In the genomic region with DNA sequence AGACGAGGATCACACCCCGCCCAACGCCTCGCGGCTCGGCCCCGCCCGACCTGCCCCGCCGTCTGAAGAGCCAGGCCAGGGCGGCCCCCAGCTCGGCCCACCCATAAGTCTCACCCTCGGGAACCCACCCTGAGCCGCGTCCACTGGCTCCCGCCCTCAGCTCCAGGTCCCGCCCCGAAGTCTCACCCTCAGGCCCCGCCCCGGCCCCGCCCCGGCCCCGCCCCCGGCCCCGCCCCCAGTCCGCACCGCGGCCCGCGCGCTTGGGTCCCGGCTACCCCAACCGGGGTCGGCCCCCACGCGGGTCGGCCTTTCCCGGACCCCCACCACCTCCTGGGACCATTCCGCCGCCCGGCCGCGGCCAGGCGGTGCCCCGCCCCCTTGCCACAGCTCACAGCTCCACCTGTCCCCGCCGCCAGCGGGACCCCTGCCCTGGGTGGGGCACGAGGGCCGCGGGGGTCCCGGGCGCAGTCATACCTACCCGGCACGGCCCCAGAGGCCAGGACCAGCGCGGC, we compare ENCODE assay signal across 8 cellular contexts. TPM values are rescaled to one million over a fixed set of nuclear protein-coding genes. Genes with fewer than 3 reads are reported as not detected.
DNase-seq lines count a peak whose midpoint lies in the region; ATAC-seq and TF ChIP-seq lines count a peak whose summit lies in the region.

No MANE protein-coding gene starts in this region.

- 1% methylated on average over 14 to 55 of the region's 57 CpGs for WGBS in psoas muscle, 3 donors

- TF ChIP-seq CTCF in PC-9 (conservative IDR thresholded peaks at IDR 0.05) (no peak), psoas muscle (IDR thresholded peaks at IDR 0.05) (no peak)

- H3K27me3 ChIP-seq in PC-9 (ENCODE audit: insufficient read depth, low read depth) (peaks cover 4% of the 10 kb centered on the region; the same call in 1 of the 2 replicates), psoas muscle (ENCODE audit: insufficient read depth in 3 of 3, low read length in 2 of 3) (no peaks in the 10 kb centered on the region)

- CTCF ChIA-PET in PC-9 (lab: Charles Lee), result interaction anchor here (0.5 to 1.0 kb wide), 3 partner anchors 10 to 311 kb away, joined by 4 to 6 read pairs (median 4); no protein-coding TSS in a partner anchor

- no peaks in the 10 kb centered on the region for H3K4me1 ChIP-seq in PC-9 (replicated peaks; ENCODE audit: insufficient read depth)
- H3K4me1 ChIP-seq in psoas muscle, result peaks cover 4% of the 10 kb centered on the region

- no peaks in the 10 kb centered on the region for H3K79me2 ChIP-seq in PC-9 (ENCODE audit: low read depth)

- ATAC-seq in Right ventricle myocardium superior (ENCODE audit: poor library complexity), result peak; percentile 75
- ATAC-seq in psoas muscle, result peak; percentile 69 to 82 (median 76)

- H3K36me3 ChIP-seq in PC-9 (ENCODE audit: low read depth), result no peaks in the 10 kb centered on the region
- H3K36me3 ChIP-seq in psoas muscle (ENCODE audit: insufficient read depth in 1 of 2, low read depth in 1 of 2), result no peaks in the 10 kb centered on the region

- DNase-seq in NCI-H146 (lab: John Stamatoyannopoulos, UW) (peak; percentile 39), NCI-H146 treated with DMSO at 0.1 percent for 48 hours (lab: John Stamatoyannopoulos, UW; ENCODE audit: unreplicated experiment) (no peak), PC-9 (peak in 1 of 2 experiments; percentile 15), Right ventricle myocardium superior (peak; percentile 59), psoas muscle (peak; percentile 18 to 67), UCSD-AML1 (lab: John Stamatoyannopoulos, UW; ENCODE audit: unreplicated experiment) (no peak), putamen (ENCODE audit: low spot score) (no peak)
- peak; percentile 9 to 42 (median 20) for DNase-seq in activated naive CD4-positive, alpha-beta T cell (lab: John Stamatoyannopoulos, UW)

- no peak overlapping the region for H3K27ac ChIP-seq in PC-9
- no peak overlapping the region for H3K27ac ChIP-seq in psoas muscle

- H3K4me3 ChIP-seq in PC-9 (peak overlapping the region; percentile 54; the same call in 1 of the 2 replicates), psoas muscle (peak overlapping the region; percentile 72)

- POLR2A ChIA-PET in PC-9 (lab: Charles Lee; ENCODE audit: unreplicated experiment), result interaction anchor here (0.6 kb wide), 1 partner anchor 374 kb away, joined by 3 read pairs; no protein-coding TSS in a partner anchor

- intact Hi-C loops in PC-9 (cut with micrococcal nuclease; ENCODE audit: unreplicated experiment) (no loop called here), Right ventricle myocardium superior (cut with DNase I) (no loop called here), psoas muscle (cut with DNase I) (no loop called here)

- no TSS peak for BruUV-seq in PC-9 (replicated peaks; lab: Mats Ljungman, UMichigan)

- H3K4me2 ChIP-seq in PC-9, result peak overlapping the region; percentile 67

- H3K9me2 ChIP-seq in PC-9 (ENCODE audit: insufficient read depth), result no peaks in the 10 kb centered on the region

- no peaks in the 10 kb centered on the region for H4K20me1 ChIP-seq in PC-9 (ENCODE audit: insufficient read depth)

- peaks cover 9% of the 10 kb centered on the region for H3F3A ChIP-seq in PC-9 (ENCODE audit: insufficient read depth, low read depth)

- H3K9me3 ChIP-seq in PC-9 (ENCODE audit: insufficient read depth, low read depth) (no peaks in the 10 kb centered on the region), psoas muscle (no peaks in the 10 kb centered on the region)

- H2AFZ ChIP-seq in PC-9, result no peak overlapping the region

RNA-seq across cellular contexts. Expression of a gene that starts 0.5 kb away (rescaled TPM):
- total RNA-seq in PC-9 (2021), result 1.3 and 1.8 TPM in 2 replicates
- total RNA-seq in Right ventricle myocardium superior, result 0.22 TPM
- 1 to 10 TPM in 1 of 4 donors, under 1 TPM in 3; 0.18 to 1.1 (median 0.35) TPM for total RNA-seq in psoas muscle
- polyA plus RNA-seq in psoas muscle, result under 1 TPM in 2 of 3 donors, not detected in 1; 0.21 to 0.25 TPM

Comparison
In these comparisons a context has a peak if more than half of its experiments do, and no peak if none do; other contexts are left out.
1. DNase-seq: peak in NCI-H146 (single experiment), activated naive CD4-positive, alpha-beta T cell (4 of 4), Right ventricle myocardium superior (single experiment) and psoas muscle (2 of 2); none in NCI-H146 treated with DMSO at 0.1 percent for 48 hours (single experiment), UCSD-AML1 (single experiment) and putamen (single experiment).